In genomic region chr9:37423508-37423907, GRCh38 we compare ENCODE assay signal across 1 cellular context.
TF ChIP-seq lines count a peak whose summit lies in the region.

No MANE protein-coding gene starts in this region.

TF ChIP-seq in GM12878, 131 proteins besides CTCF, POLR2A, EP300 and RAD21:
- TF ChIP-seq, protein P1, sequence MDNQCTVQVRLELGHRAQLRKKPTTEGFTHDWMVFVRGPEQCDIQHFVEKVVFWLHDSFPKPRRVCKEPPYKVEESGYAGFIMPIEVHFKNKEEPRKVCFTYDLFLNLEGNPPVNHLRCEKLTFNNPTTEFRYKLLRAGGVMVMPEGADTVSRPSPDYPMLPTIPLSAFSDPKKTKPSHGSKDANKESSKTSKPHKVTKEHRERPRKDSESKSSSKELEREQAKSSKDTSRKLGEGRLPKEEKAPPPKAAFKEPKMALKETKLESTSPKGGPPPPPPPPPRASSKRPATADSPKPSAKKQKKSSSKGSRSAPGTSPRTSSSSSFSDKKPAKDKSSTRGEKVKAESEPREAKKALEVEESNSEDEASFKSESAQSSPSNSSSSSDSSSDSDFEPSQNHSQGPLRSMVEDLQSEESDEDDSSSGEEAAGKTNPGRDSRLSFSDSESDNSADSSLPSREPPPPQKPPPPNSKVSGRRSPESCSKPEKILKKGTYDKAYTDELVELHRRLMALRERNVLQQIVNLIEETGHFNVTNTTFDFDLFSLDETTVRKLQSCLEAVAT (IDR thresholded peaks at IDR 0.05), result no peak
- TF ChIP-seq ZBTB4 (CRISPR knock-in tag; IDR thresholded peaks at IDR 0.05) (no peak), SMC3 (IDR thresholded peaks at IDR 0.05; ENCODE audit: borderline replicate concordance, low read length) (no peak), MYC (IDR thresholded peaks at IDR 0.05; ENCODE audit: insufficient read depth, insufficient read length, insufficient replicate concordance, low read length, severe bottlenecking) (no peak), EZH2 (IDR thresholded peaks at IDR 0.05; ENCODE audit: borderline replicate concordance, control insufficient read depth, low read depth, low read length) (no peak)
